1 cellular context compared by ENCODE assay signal in the genomic region with DNA sequence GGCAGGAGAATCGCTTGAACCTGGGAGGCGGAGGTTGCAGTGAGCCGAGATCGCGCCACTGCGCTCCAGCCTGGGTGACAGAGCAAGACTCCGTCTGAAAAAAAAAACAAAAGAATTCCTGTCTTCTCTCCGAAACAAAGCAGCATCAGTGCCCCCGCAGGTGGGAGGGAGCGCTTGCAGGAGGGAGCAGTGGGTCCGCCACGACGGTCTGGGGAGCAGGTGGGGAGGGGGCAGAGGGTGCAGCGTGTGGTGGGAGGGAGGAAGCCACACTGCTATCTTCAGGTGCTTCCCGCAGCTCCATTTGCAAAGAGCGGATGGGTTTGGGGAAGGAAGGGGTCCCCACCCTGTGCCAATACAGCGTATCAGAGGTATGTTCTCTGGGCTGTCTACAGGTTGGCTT.
TF ChIP-seq lines count a peak whose summit lies in the region.

No MANE protein-coding gene starts in this region.

TF ChIP-seq in H1, 55 proteins besides CTCF, POLR2A, EP300 and RAD21:
- TF ChIP-seq, protein P1, sequence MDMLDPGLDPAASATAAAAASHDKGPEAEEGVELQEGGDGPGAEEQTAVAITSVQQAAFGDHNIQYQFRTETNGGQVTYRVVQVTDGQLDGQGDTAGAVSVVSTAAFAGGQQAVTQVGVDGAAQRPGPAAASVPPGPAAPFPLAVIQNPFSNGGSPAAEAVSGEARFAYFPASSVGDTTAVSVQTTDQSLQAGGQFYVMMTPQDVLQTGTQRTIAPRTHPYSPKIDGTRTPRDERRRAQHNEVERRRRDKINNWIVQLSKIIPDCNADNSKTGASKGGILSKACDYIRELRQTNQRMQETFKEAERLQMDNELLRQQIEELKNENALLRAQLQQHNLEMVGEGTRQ (IDR thresholded peaks at IDR 0.05; ENCODE audit: low read length), result no peak
- TF ChIP-seq CHD1 (IDR thresholded peaks at IDR 0.05; ENCODE audit: low read depth, low read length) (no peak), TBP (IDR thresholded peaks at IDR 0.05; ENCODE audit: low read depth, low read length) (no peak), NANOG (IDR thresholded peaks at IDR 0.05; ENCODE audit: insufficient read depth, low read depth, low read length, poor library complexity, severe bottlenecking) (no peak), GABPA (IDR thresholded peaks at IDR 0.05; ENCODE audit: borderline replicate concordance, insufficient read depth, low read length) (no peak), GTF2F1 (IDR thresholded peaks at IDR 0.05; ENCODE audit: borderline replicate concordance, low read depth, low read length) (no peak)
- TF ChIP-seq, protein P2, sequence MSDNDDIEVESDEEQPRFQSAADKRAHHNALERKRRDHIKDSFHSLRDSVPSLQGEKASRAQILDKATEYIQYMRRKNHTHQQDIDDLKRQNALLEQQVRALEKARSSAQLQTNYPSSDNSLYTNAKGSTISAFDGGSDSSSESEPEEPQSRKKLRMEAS (IDR thresholded peaks at IDR 0.05), result no peak
TF ChIP-seq in H1: peak in this region for 0.
